1 cellular context compared by ENCODE assay signal in genomic region chr20:4978050-4978918, GRCh38.
TF ChIP-seq lines count a peak whose summit lies in the region.

No MANE protein-coding gene starts in this region.

TF ChIP-seq in IMR-90, 13 proteins besides CTCF, POLR2A, EP300 and RAD21 (continued from another document):
- TF ChIP-seq ELK1 (IDR thresholded peaks at IDR 0.05; ENCODE audit: borderline replicate concordance, low read depth, low read length) (no peak), CEBPB (IDR thresholded peaks at IDR 0.05; ENCODE audit: low read depth, low read length) (no peak), MAZ (IDR thresholded peaks at IDR 0.05; ENCODE audit: borderline replicate concordance, low read depth, low read length) (no peak), CHD1 (IDR thresholded peaks at IDR 0.05; ENCODE audit: low read depth, low read length) (no peak)
